Comparison of ENCODE assay signal across 14 cellular contexts in the genomic region with DNA sequence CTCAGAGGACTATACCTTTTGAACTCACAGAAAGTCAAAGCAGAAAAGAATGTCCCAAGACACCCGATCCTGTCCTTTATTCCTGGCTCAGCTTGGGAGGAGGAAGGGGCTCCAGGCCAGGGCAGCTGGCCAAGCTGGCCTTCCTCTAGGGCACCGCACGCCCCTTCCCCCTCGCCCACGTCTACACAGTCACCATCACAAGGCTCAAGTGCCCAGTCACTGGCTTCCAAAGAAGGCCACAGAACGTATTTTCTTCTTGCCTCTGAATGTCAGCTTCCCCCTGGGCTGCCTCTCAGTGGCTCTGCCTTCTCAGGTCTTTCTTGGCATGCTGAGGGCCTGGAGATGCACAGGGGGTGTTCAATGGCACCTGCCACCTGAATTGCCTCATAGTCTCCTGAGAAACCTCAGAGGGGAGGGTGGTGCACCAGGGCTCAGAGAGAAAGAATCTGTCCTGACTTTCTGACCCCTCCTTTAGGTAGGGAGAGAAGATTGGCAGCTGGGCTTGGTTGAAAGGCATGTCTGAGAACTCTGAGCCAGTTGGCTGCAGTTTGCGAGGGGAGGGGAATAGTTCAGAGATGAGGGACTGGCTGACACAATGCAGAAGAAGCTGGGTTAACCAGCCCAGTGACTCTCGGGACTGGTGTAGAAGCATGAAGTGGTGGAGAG. TPM values are rescaled to one million over a fixed set of nuclear protein-coding genes. Genes with fewer than 3 reads are reported as not detected.
DNase-seq lines count a peak whose midpoint lies in the region; ATAC-seq and TF ChIP-seq lines count a peak whose summit lies in the region.
"Had no signal": no experiment of that assay in that cellular context is flagged by ENCODE, and none has a peak within 500 bp of the region (broad histone marks: within the 10 kb centered on the region; RNA-seq: fewer than 3 reads in every experiment).

No MANE protein-coding gene starts in this region.

- H3K23ac ChIP-seq in trophoblast cell (ENCODE audit: low read length) = no peak overlapping the region

- POLR2A ChIA-PET in Panc1 (lab: Charles Lee) = no interaction called here

- in situ Hi-C loops in Panc1 (cut with HindIII; ENCODE audit: low pct_unique_long_range_greater_than_20kb, low sequenced_read_pairs) = no loop called here

- CTCF ChIA-PET in Panc1 (lab: Charles Lee) = interaction anchor here (0.9 kb wide), 1 partner anchor 9 kb away, joined by 4 read pairs; no protein-coding TSS in a partner anchor

- H3K4me1 ChIP-seq in Panc1 (ENCODE audit: control insufficient read depth, insufficient read depth, low read length) (no peaks in the 10 kb centered on the region), trophoblast cell (ENCODE audit: control insufficient read depth in 1 of 2, insufficient read depth in 2 of 2, low read length in 2 of 2) (peaks cover 19 to 20% of the 10 kb centered on the region in 2 experiments)

- H3K9me3 ChIP-seq in Panc1 (ENCODE audit: control insufficient read depth, insufficient read depth, low read depth, low read length) (no peaks in the 10 kb centered on the region), trophoblast cell (ENCODE audit: insufficient read depth, low read depth, low read length) (no peaks in the 10 kb centered on the region)
- H3K9me3 ChIP-seq: SK-N-SH had no signal

- H3K4me2 ChIP-seq in trophoblast cell (ENCODE audit: low read length) = no peak overlapping the region

- H2BK12ac ChIP-seq in trophoblast cell (ENCODE audit: low read length) = no peak overlapping the region

- H2AFZ ChIP-seq in trophoblast cell (ENCODE audit: insufficient read depth, low read length, poor library complexity) = no peak overlapping the region

- H3K27me3 ChIP-seq in Panc1 (ENCODE audit: control insufficient read depth, insufficient read depth, low read length) = no peaks in the 10 kb centered on the region
- no peaks in the 10 kb centered on the region for H3K27me3 ChIP-seq in trophoblast cell (ENCODE audit: insufficient read depth, low read length)
- H3K27me3 ChIP-seq: brain microvascular endothelial cell had no signal

- ATAC-seq in Panc1 = no peak
- peak; percentile 22 for ATAC-seq in left ventricle myocardium superior
- ATAC-seq: activated CD4-positive, CD25-positive, alpha-beta regulatory T cell treated with anti-CD3 and anti-CD28 coated beads, Interleukin-2, amount 50 U/mL, for 24 hours had no signal

- H3K36me3 ChIP-seq in Panc1 (ENCODE audit: control insufficient read depth, insufficient read depth, low read length) (peaks cover 2% of the 10 kb centered on the region), trophoblast cell (ENCODE audit: control insufficient read depth in 1 of 2, insufficient read depth in 2 of 2, low read length in 2 of 2) (peaks cover 3 to 6% of the 10 kb centered on the region in 2 experiments)

- intact Hi-C loops in Panc1 (cut with micrococcal nuclease; ENCODE audit: unreplicated experiment) (no loop called here), left ventricle myocardium superior (cut with micrococcal nuclease) (no loop called here)

- H3K27ac ChIP-seq in Panc1 (ENCODE audit: low read length) (no peak overlapping the region), trophoblast cell (ENCODE audit: low read depth, low read length) (no peak overlapping the region)
- H3K27ac ChIP-seq: brain microvascular endothelial cell had no signal

- no peak overlapping the region for H3K18ac ChIP-seq in trophoblast cell (ENCODE audit: low read length)

- no peak overlapping the region for H4K8ac ChIP-seq in trophoblast cell (ENCODE audit: low read depth, low read length)

- TSS peak; percentile 63 for BruUV-seq in Panc1 (replicated peaks; lab: Mats Ljungman, UMichigan)

- no peak overlapping the region for H3K4ac ChIP-seq in trophoblast cell (ENCODE audit: low read depth, low read length)

- H3K79me2 ChIP-seq in trophoblast cell (ENCODE audit: control insufficient read depth, insufficient read depth, low read length, poor library complexity) = peaks cover 5% of the 10 kb centered on the region

- H3K14ac ChIP-seq in trophoblast cell (ENCODE audit: low read length) = no peak overlapping the region

- no CpG with 5 or more reads among the region's 8 CpGs for WGBS in trophoblast cell (ENCODE audit: extremely low coverage, insufficient coverage, insufficient read length)

- H4K91ac ChIP-seq in trophoblast cell (ENCODE audit: low read depth, low read length) = no peak overlapping the region

- no peak overlapping the region for H2BK5ac ChIP-seq in trophoblast cell (ENCODE audit: low read depth, low read length, poor library complexity)

- no peak for TF ChIP-seq CTCF in Panc1 (IDR thresholded peaks at IDR 0.05)

- DNase-seq in DMS 273 (lab: John Stamatoyannopoulos, UW; ENCODE audit: unreplicated experiment) (peak; percentile 19), DMS 273 treated with DMSO at 0.1 percent for 48 hours (lab: John Stamatoyannopoulos, UW) (no peak), Panc1 (ENCODE audit: low read depth, low spot score) (no peak), left ventricle myocardium superior (no peak), trophoblast cell (peak; percentile 85 to 92), T-helper 9 cell (no peak), NCI-H748 (lab: John Stamatoyannopoulos, UW; ENCODE audit: unreplicated experiment) (no peak)
- no peak for DNase-seq in stimulated activated CD4-positive, alpha-beta T cell treated with anti-CD3 and anti-CD28 coated beads, Interleukin-1b, Interleukin-23, amount 100 ng/mL, for 48 hours
- DNase-seq: brain microvascular endothelial cell, hippocampal formation, NCI-H187 treated with DMSO at 0.1 percent for 48 hours, SK-N-SH, substantia nigra had no signal

- no peak overlapping the region for H4K12ac ChIP-seq in trophoblast cell (ENCODE audit: low read depth, low read length)

- H3K4me3 ChIP-seq in Panc1 (ENCODE audit: low read depth in 2 of 2, low read length in 2 of 2) (no peak overlapping the region), trophoblast cell (ENCODE audit: low read depth, low read length) (no peak overlapping the region)

- no peak overlapping the region for H2BK120ac ChIP-seq in trophoblast cell (ENCODE audit: insufficient read depth, low read length, poor library complexity)

- H3K79me1 ChIP-seq in trophoblast cell (ENCODE audit: low read length) = peaks cover 4% of the 10 kb centered on the region

- H3K9ac ChIP-seq in trophoblast cell (ENCODE audit: low read length) = no peak overlapping the region

- no peak overlapping the region for H2AK5ac ChIP-seq in trophoblast cell (ENCODE audit: low read length)

RNA-seq across cellular contexts. Expression of a gene that starts 2.1 kb away (rescaled TPM):
- total RNA-seq in Panc1 (2021; ENCODE audit: unreplicated experiment) (11.8 TPM), left ventricle myocardium superior (13.5 TPM)
- polyA plus RNA-seq in Panc1 (2012; ENCODE audit: insufficient read length) = 10.1 TPM
- polyA plus RNA-seq in trophoblast cell (2013) = 5.6 and 5.7 TPM in 2 replicates

RNA-seq across cellular contexts. Expression of a gene that starts 7.6 kb away (rescaled TPM):
- total RNA-seq in Panc1 (2021; ENCODE audit: unreplicated experiment) (7.8 TPM), left ventricle myocardium superior (9.2 TPM)
- polyA plus RNA-seq in Panc1 (2012; ENCODE audit: insufficient read length) = 5.6 TPM
- polyA plus RNA-seq in trophoblast cell (2013) = 0.86 and 1.1 TPM in 2 replicates

RNA-seq across cellular contexts. Expression of a gene that starts 49.1 kb away (rescaled TPM):
- total RNA-seq in Panc1 (2021; ENCODE audit: unreplicated experiment) (57.2 TPM), left ventricle myocardium superior (41.8 TPM)
- 33.5 TPM for polyA plus RNA-seq in Panc1 (2012; ENCODE audit: insufficient read length)
- polyA plus RNA-seq in trophoblast cell (2013) = 61.1 and 62.0 TPM in 2 replicates

RNA-seq across cellular contexts. Expression of a gene that starts 59.0 kb away (rescaled TPM):
- total RNA-seq in Panc1 (2021; ENCODE audit: unreplicated experiment) (16.2 TPM), left ventricle myocardium superior (3.5 TPM)
- polyA plus RNA-seq in Panc1 (2012; ENCODE audit: insufficient read length) = 4.9 TPM
- polyA plus RNA-seq in trophoblast cell (2013) = 7.0 and 7.1 TPM in 2 replicates

RNA-seq across cellular contexts. Expression of a gene that starts 59.1 kb away (rescaled TPM):
- 88.0 TPM for total RNA-seq in Panc1 (2021; ENCODE audit: unreplicated experiment)
- polyA plus RNA-seq in Panc1 (2012; ENCODE audit: insufficient read length) = 43.1 TPM
- 20.0 TPM for total RNA-seq in left ventricle myocardium superior
- 43.1 and 44.7 TPM in 2 replicates for polyA plus RNA-seq in trophoblast cell (2013)

Comparison
In these comparisons a context has a peak if more than half of its experiments do, and no peak if none do; other contexts are left out.
1. DNase-seq: peak in DMS 273 (single experiment) and trophoblast cell (2 of 2); none in DMS 273 treated with DMSO at 0.1 percent for 48 hours (single experiment), Panc1 (single experiment), left ventricle myocardium superior (single experiment), T-helper 9 cell (single experiment), stimulated activated CD4-positive, alpha-beta T cell treated with anti-CD3 and anti-CD28 coated beads, Interleukin-1b, Interleukin-23, amount 100 ng/mL, for 48 hours (single experiment) and NCI-H748 (single experiment).